ENCODE assay signal across 1 cellular context in the genomic region with DNA sequence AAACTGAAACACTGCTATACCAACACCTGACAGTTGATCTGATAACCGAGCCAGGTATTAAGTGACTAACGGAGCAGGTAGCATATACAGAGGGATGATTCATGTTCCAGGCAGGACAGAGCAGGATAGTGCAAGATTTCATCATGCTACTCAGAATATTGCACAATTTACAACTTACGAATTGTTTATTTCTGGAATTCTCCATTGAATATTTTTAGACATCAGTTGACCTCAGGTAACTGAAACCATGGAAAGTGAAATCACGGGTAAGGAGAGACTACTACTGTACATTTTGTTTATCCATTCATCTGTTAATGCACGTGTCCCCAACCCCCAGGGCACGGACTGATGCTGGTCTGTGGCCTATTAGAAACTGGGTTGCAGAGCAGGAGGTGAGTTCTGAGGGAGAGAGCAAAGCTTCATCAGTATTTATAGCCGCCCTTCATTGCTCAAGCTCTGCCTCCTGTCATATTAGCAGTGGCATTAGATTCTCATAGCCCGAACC.
TF ChIP-seq lines count a peak whose summit lies in the region.

No MANE protein-coding gene starts in this region.

TF ChIP-seq in GM23338, 12 proteins besides CTCF, POLR2A, EP300 and RAD21:
- TF ChIP-seq, protein P1, sequence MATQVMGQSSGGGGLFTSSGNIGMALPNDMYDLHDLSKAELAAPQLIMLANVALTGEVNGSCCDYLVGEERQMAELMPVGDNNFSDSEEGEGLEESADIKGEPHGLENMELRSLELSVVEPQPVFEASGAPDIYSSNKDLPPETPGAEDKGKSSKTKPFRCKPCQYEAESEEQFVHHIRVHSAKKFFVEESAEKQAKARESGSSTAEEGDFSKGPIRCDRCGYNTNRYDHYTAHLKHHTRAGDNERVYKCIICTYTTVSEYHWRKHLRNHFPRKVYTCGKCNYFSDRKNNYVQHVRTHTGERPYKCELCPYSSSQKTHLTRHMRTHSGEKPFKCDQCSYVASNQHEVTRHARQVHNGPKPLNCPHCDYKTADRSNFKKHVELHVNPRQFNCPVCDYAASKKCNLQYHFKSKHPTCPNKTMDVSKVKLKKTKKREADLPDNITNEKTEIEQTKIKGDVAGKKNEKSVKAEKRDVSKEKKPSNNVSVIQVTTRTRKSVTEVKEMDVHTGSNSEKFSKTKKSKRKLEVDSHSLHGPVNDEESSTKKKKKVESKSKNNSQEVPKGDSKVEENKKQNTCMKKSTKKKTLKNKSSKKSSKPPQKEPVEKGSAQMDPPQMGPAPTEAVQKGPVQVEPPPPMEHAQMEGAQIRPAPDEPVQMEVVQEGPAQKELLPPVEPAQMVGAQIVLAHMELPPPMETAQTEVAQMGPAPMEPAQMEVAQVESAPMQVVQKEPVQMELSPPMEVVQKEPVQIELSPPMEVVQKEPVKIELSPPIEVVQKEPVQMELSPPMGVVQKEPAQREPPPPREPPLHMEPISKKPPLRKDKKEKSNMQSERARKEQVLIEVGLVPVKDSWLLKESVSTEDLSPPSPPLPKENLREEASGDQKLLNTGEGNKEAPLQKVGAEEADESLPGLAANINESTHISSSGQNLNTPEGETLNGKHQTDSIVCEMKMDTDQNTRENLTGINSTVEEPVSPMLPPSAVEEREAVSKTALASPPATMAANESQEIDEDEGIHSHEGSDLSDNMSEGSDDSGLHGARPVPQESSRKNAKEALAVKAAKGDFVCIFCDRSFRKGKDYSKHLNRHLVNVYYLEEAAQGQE (IDR thresholded peaks at IDR 0.05; ENCODE audit: unreplicated experiment), result no peak
- no peak for TF ChIP-seq ZNF114 (CRISPR knock-in tag; IDR thresholded peaks at IDR 0.05)
- TF ChIP-seq NANOG (IDR thresholded peaks at IDR 0.05; ENCODE audit: borderline replicate concordance), result no peak
- TF ChIP-seq POLR2AphosphoS5 (IDR thresholded peaks at IDR 0.05; ENCODE audit: low read depth), result no peak
- TF ChIP-seq STAT1 (IDR thresholded peaks at IDR 0.05; ENCODE audit: unreplicated experiment), result no peak
- TF ChIP-seq, protein P2, sequence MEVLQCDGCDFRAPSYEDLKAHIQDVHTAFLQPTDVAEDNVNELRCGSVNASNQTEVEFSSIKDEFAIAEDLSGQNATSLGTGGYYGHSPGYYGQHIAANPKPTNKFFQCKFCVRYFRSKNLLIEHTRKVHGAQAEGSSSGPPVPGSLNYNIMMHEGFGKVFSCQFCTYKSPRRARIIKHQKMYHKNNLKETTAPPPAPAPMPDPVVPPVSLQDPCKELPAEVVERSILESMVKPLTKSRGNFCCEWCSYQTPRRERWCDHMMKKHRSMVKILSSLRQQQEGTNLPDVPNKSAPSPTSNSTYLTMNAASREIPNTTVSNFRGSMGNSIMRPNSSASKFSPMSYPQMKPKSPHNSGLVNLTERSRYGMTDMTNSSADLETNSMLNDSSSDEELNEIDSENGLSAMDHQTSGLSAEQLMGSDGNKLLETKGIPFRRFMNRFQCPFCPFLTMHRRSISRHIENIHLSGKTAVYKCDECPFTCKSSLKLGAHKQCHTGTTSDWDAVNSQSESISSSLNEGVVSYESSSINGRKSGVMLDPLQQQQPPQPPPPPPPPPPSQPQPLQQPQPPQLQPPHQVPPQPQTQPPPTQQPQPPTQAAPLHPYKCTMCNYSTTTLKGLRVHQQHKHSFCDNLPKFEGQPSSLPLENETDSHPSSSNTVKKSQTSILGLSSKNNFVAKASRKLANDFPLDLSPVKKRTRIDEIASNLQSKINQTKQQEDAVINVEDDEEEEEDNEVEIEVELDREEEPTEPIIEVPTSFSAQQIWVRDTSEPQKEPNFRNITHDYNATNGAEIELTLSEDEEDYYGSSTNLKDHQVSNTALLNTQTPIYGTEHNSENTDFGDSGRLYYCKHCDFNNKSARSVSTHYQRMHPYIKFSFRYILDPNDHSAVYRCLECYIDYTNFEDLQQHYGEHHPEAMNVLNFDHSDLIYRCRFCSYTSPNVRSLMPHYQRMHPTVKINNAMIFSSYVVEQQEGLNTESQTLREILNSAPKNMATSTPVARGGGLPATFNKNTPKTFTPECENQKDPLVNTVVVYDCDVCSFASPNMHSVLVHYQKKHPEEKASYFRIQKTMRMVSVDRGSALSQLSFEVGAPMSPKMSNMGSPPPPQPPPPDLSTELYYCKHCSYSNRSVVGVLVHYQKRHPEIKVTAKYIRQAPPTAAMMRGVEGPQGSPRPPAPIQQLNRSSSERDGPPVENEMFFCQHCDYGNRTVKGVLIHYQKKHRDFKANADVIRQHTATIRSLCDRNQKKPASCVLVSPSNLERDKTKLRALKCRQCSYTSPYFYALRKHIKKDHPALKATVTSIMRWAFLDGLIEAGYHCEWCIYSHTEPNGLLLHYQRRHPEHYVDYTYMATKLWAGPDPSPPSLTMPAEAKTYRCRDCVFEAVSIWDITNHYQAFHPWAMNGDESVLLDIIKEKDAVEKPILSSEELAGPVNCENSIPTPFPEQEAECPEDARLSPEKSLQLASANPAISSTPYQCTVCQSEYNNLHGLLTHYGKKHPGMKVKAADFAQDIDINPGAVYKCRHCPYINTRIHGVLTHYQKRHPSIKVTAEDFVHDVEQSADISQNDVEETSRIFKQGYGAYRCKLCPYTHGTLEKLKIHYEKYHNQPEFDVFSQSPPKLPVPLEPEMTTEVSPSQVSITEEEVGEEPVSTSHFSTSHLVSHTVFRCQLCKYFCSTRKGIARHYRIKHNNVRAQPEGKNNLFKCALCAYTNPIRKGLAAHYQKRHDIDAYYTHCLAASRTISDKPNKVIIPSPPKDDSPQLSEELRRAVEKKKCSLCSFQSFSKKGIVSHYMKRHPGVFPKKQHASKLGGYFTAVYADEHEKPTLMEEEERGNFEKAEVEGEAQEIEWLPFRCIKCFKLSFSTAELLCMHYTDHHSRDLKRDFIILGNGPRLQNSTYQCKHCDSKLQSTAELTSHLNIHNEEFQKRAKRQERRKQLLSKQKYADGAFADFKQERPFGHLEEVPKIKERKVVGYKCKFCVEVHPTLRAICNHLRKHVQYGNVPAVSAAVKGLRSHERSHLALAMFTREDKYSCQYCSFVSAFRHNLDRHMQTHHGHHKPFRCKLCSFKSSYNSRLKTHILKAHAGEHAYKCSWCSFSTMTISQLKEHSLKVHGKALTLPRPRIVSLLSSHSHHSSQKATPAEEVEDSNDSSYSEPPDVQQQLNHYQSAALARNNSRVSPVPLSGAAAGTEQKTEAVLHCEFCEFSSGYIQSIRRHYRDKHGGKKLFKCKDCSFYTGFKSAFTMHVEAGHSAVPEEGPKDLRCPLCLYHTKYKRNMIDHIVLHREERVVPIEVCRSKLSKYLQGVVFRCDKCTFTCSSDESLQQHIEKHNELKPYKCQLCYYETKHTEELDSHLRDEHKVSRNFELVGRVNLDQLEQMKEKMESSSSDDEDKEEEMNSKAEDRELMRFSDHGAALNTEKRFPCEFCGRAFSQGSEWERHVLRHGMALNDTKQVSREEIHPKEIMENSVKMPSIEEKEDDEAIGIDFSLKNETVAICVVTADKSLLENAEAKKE (CRISPR knock-in tag; IDR thresholded peaks at IDR 0.05), result no peak
- TF ChIP-seq EZH2 (IDR thresholded peaks at IDR 0.05; ENCODE audit: low read depth, unreplicated experiment), result no peak
- no peak for TF ChIP-seq JUNB (IDR thresholded peaks at IDR 0.05; ENCODE audit: unreplicated experiment)
- TF ChIP-seq CREB1 (CRISPR knock-in tag; IDR thresholded peaks at IDR 0.05; ENCODE audit: low read depth), result no peak
- no peak for TF ChIP-seq ZNF331 (CRISPR knock-in tag; IDR thresholded peaks at IDR 0.05; ENCODE audit: low read depth)
- TF ChIP-seq, protein P3, sequence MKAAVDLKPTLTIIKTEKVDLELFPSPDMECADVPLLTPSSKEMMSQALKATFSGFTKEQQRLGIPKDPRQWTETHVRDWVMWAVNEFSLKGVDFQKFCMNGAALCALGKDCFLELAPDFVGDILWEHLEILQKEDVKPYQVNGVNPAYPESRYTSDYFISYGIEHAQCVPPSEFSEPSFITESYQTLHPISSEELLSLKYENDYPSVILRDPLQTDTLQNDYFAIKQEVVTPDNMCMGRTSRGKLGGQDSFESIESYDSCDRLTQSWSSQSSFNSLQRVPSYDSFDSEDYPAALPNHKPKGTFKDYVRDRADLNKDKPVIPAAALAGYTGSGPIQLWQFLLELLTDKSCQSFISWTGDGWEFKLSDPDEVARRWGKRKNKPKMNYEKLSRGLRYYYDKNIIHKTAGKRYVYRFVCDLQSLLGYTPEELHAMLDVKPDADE (IDR thresholded peaks at IDR 0.05), result no peak
- no peak for TF ChIP-seq EZH2phosphoT487 (IDR thresholded peaks at IDR 0.05; ENCODE audit: unreplicated experiment)
TF ChIP-seq in GM23338: peak in this region for 0.
